In the genomic region with DNA sequence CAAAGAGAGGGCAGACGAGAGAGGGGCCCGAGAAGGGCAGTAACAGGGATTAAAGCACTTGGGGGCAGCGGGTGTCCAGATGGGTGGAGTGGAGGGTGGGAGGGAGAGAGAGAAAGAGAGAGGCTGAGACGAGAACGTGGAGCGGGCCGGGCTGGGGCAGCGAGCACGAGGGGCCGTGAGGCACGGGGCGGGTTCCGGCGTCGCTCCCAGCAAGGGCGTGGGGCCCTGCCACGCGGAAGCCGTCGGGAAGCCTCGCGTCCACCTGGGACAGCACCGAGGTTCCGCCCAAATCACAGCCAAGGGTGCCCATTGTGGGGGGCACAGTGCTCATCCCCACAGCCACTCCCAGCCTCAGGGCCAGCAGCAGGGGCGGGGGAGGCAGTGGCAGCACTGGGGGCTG, we compare ENCODE assay signal across 20 cellular contexts. TPM values are rescaled to one million over a fixed set of nuclear protein-coding genes. Genes with fewer than 3 reads are reported as not detected.
DNase-seq lines count a peak whose midpoint lies in the region; ATAC-seq, FAIRE-seq and TF ChIP-seq lines count a peak whose summit lies in the region.
"Had no signal": no experiment of that assay in that cellular context is flagged by ENCODE, and none has a peak within 500 bp of the region (broad histone marks: within the 10 kb centered on the region; RNA-seq: fewer than 3 reads in every experiment).

No MANE protein-coding gene starts in this region.

- H4K8ac ChIP-seq in neuronal stem cell (ENCODE audit: low read depth, low read length) = no peak overlapping the region

- H3K79me2 ChIP-seq in HepG2 (ENCODE audit: insufficient read depth, low read length) = no peaks in the 10 kb centered on the region

- H3K9me3 Mint-ChIP-seq in activated CD8-positive, alpha-beta T cell treated with anti-CD3 and anti-CD28 coated beads, Interleukin-2, amount 10 ng/mL, durations not matched to agents 7 days and 5 days (ENCODE audit: insufficient read depth) = no peaks in the 10 kb centered on the region
- H3K9me3 Mint-ChIP-seq: CD4-positive, alpha-beta memory T cell had no signal

- H3K36me3 Mint-ChIP-seq in activated CD8-positive, alpha-beta T cell treated with anti-CD3 and anti-CD28 coated beads, Interleukin-2, amount 10 ng/mL, durations not matched to agents 7 days and 5 days (ENCODE audit: low read depth) = no peaks in the 10 kb centered on the region
- H3K36me3 Mint-ChIP-seq: CD4-positive, alpha-beta memory T cell had no signal

- peaks cover 2% of the 10 kb centered on the region for H3K79me1 ChIP-seq in neuronal stem cell (ENCODE audit: low read depth, low read length)

- in situ Hi-C loops in HepG2 (cut with HindIII; ENCODE audit: extremely low pct_ligation_motif_present, low pct_unique_long_range_greater_than_20kb) = no loop called here

- H3K9ac ChIP-seq in HepG2 (ENCODE audit: insufficient read depth, low read depth, low read length) (no peak overlapping the region), neuronal stem cell (ENCODE audit: low read depth, low read length, poor library complexity) (no peak overlapping the region)

- H2BK120ac ChIP-seq in neuronal stem cell (ENCODE audit: low read depth, low read length) = no peak overlapping the region

- H3K4me1 ChIP-seq in HepG2 (ENCODE audit: insufficient read depth, low read length) (no peaks in the 10 kb centered on the region), right lobe of liver (no peaks in the 10 kb centered on the region), neuronal stem cell (ENCODE audit: control insufficient read depth in 2 of 2, insufficient read depth in 1 of 2, low read depth in 1 of 2, low read length in 2 of 2) (peaks cover 2 to 3% of the 10 kb centered on the region in 2 donors)
- H3K4me1 ChIP-seq: HAP-1 had no signal

- H3K4me2 ChIP-seq in HepG2 (ENCODE audit: low read depth, low read length) (no peak overlapping the region), neuronal stem cell (ENCODE audit: insufficient read depth, low read length, poor library complexity, severe bottlenecking) (no peak overlapping the region)

- TF ChIP-seq RAD21 in HepG2 (CRISPR knock-in tag; IDR thresholded peaks at IDR 0.05) = no peak

- no peak overlapping the region for H3K4ac ChIP-seq in neuronal stem cell (ENCODE audit: low read length)

- no peak overlapping the region for H3K23ac ChIP-seq in neuronal stem cell (ENCODE audit: low read depth, low read length, poor library complexity)

- peak overlapping the region; percentile 6 for H2BK12ac ChIP-seq in neuronal stem cell (ENCODE audit: low read length)

- no peak overlapping the region for H3K4me3 ChIP-seq in HepG2 (replicated peaks in 1 of 3; ENCODE audit: insufficient read depth in 1 of 3, low read depth in 2 of 3, low read length in 3 of 3)
- no peak overlapping the region for H3K4me3 ChIP-seq in right lobe of liver
- no peak overlapping the region for H3K4me3 ChIP-seq in WERI-Rb-1 (ENCODE audit: low read depth, low read length)
- no peak overlapping the region for H3K4me3 ChIP-seq in neuronal stem cell (ENCODE audit: low read length in 2 of 2)
- H3K4me3 ChIP-seq: HAP-1 had no signal

- H3K14ac ChIP-seq in neuronal stem cell (ENCODE audit: low read length) = no peak overlapping the region

- intact Hi-C loops in HepG2 (cut with micrococcal nuclease; ENCODE audit: unreplicated experiment) (no loop called here), right lobe of liver (cut with DNase I) (no loop called here)

- H3K9me3 ChIP-seq in HepG2 (ENCODE audit: low read length) (no peaks in the 10 kb centered on the region), right lobe of liver (no peaks in the 10 kb centered on the region), WERI-Rb-1 (ENCODE audit: severe bottlenecking) (no peaks in the 10 kb centered on the region), neuronal stem cell (replicated peaks in 1 of 2; ENCODE audit: control insufficient read depth in 2 of 2, insufficient read depth in 1 of 2, low read depth in 1 of 2, low read length in 2 of 2) (peaks cover 0 to 2% of the 10 kb centered on the region in 2 donors)
- H3K9me3 ChIP-seq: HAP-1 had no signal

- no peak overlapping the region for H2AFZ ChIP-seq in HepG2 (ENCODE audit: low read length)
- H2AFZ ChIP-seq in neuronal stem cell (ENCODE audit: low read length) = no peak overlapping the region

- BruUV-seq in HepG2 (replicated peaks; lab: Mats Ljungman, UMichigan) = no TSS peak

- TF ChIP-seq CTCF in HepG2 (CRISPR knock-in tag; IDR thresholded peaks at IDR 0.05) (no peak), right lobe of liver (IDR thresholded peaks at IDR 0.05) (no peak), WERI-Rb-1 (IDR thresholded peaks at IDR 0.05; ENCODE audit: low read depth, low read length) (no peak)

- no peak for FAIRE-seq in HepG2 (lab: Jason Lieb, UNC)
- FAIRE-seq: GM12891, GM18507, H54 had no signal

- H3K27me3 ChIP-seq in HepG2 (ENCODE audit: control insufficient read depth in 1 of 2, insufficient read depth in 2 of 2, low read length in 2 of 2) (peaks cover 58 to 99% of the 10 kb centered on the region in 2 experiments), right lobe of liver (no peaks in the 10 kb centered on the region), WERI-Rb-1 (ENCODE audit: insufficient read depth, low read depth, severe bottlenecking) (no peaks in the 10 kb centered on the region), neuronal stem cell (ENCODE audit: control insufficient read depth in 3 of 3, insufficient read depth in 3 of 3, low read depth in 1 of 3, low read length in 3 of 3) (no peaks in the 10 kb centered on the region)

- POLR2A ChIA-PET in HepG2 (lab: Yijun Ruan, JAX) = no interaction called here
- POLR2A ChIA-PET in activated CD8-positive, alpha-beta T cell treated with anti-CD3 and anti-CD28 coated beads, Interleukin-2, amount 10 ng/mL, durations not matched to agents 7 days and 5 days (lab: Charles Lee) = no interaction called here

- H3K27me3 Mint-ChIP-seq in activated CD8-positive, alpha-beta T cell treated with anti-CD3 and anti-CD28 coated beads, Interleukin-2, amount 10 ng/mL, durations not matched to agents 7 days and 5 days (ENCODE audit: low read depth) = no peaks in the 10 kb centered on the region

- TF ChIP-seq EP300 in HepG2 (IDR thresholded peaks at IDR 0.05; ENCODE audit: low read depth in 2 of 2, low read length in 2 of 2) (no peak), HepG2 (CRISPR knock-in tag; IDR thresholded peaks at IDR 0.05; ENCODE audit: borderline replicate concordance) (no peak)

- H2AK5ac ChIP-seq in neuronal stem cell (ENCODE audit: low read depth, low read length) = no peak overlapping the region

- peaks cover 6% of the 10 kb centered on the region; the same call in 1 of the 2 replicates for H4K20me1 ChIP-seq in HepG2 (ENCODE audit: insufficient read depth, low read length)

- TF ChIP-seq POLR2A in HepG2 (IDR thresholded peaks at IDR 0.05; ENCODE audit: insufficient read depth in 1 of 2, low read depth in 2 of 2, low read length in 2 of 2) = no peak
- TF ChIP-seq POLR2A in right lobe of liver (IDR thresholded peaks at IDR 0.05) = no peak

- no peak for DNase-seq in HepG2 (ENCODE audit: low spot score)
- no peak for DNase-seq in right lobe of liver
- DNase-seq in WERI-Rb-1 = peak; percentile 79
- no peak for DNase-seq in neuronal stem cell (ENCODE audit: low spot score)
- DNase-seq in activated CD8-positive, alpha-beta T cell treated with anti-CD3 and anti-CD28 coated beads, Interleukin-2, amount 10 ng/mL, durations not matched to agents 7 days and 5 days = no peak
- DNase-seq: C1 segment of cervical spinal cord; Calu3; CD4-positive, alpha-beta memory T cell; COR-L47; DMS53; DMS79 treated with DMSO at 0.1 percent for 48 hours; GF-D8; GOT3; HFFc6 had no signal

- H3K4me3 Mint-ChIP-seq in activated CD8-positive, alpha-beta T cell treated with anti-CD3 and anti-CD28 coated beads, Interleukin-2, amount 10 ng/mL, durations not matched to agents 7 days and 5 days = no peak overlapping the region
- H3K4me3 Mint-ChIP-seq: CD4-positive, alpha-beta memory T cell; HFFc6 had no signal

- H2BK5ac ChIP-seq in neuronal stem cell (ENCODE audit: low read length) = no peak overlapping the region

- H4K91ac ChIP-seq in neuronal stem cell (ENCODE audit: low read depth, low read length, poor library complexity) = no peak overlapping the region

- H3K27ac ChIP-seq in HepG2 (ENCODE audit: extremely low read length, insufficient read depth, low read length) (no peak overlapping the region), right lobe of liver (no peak overlapping the region), WERI-Rb-1 (peak overlapping the region; percentile 68), neuronal stem cell (replicated peaks; ENCODE audit: low read length) (no peak overlapping the region)

- ATAC-seq in HepG2 (no peak), right lobe of liver (no peak), GM18873 (IDR thresholded peaks at IDR 0.05; ENCODE audit: low FRiP score, unreplicated experiment) (no peak)
- no peak for ATAC-seq in activated CD8-positive, alpha-beta T cell treated with anti-CD3 and anti-CD28 coated beads, Interleukin-2, amount 10 ng/mL, durations not matched to agents 7 days and 5 days

- no peak overlapping the region for H3K27ac Mint-ChIP-seq in activated CD8-positive, alpha-beta T cell treated with anti-CD3 and anti-CD28 coated beads, Interleukin-2, amount 10 ng/mL, durations not matched to agents 7 days and 5 days
- H3K27ac Mint-ChIP-seq: CD4-positive, alpha-beta memory T cell; HFFc6 had no signal

- no peaks in the 10 kb centered on the region for H3K4me1 Mint-ChIP-seq in activated CD8-positive, alpha-beta T cell treated with anti-CD3 and anti-CD28 coated beads, Interleukin-2, amount 10 ng/mL, durations not matched to agents 7 days and 5 days (ENCODE audit: low read depth)
- H3K4me1 Mint-ChIP-seq: CD4-positive, alpha-beta memory T cell had no signal

- H3K36me3 ChIP-seq in HepG2 (replicated peaks in 1 of 2; ENCODE audit: control insufficient read depth in 1 of 2, insufficient read depth in 2 of 2, low read length in 2 of 2) = no peaks in the 10 kb centered on the region
- H3K36me3 ChIP-seq in right lobe of liver = no peaks in the 10 kb centered on the region
- H3K36me3 ChIP-seq in WERI-Rb-1 = peaks cover 31% of the 10 kb centered on the region
- H3K36me3 ChIP-seq in neuronal stem cell (replicated peaks in 1 of 2; ENCODE audit: control insufficient read depth in 2 of 2, insufficient read depth in 2 of 2, low read length in 2 of 2) = peaks cover 3 to 45% of the 10 kb centered on the region in 2 donors
- H3K36me3 ChIP-seq: HAP-1 had no signal

- H2BK15ac ChIP-seq in neuronal stem cell (ENCODE audit: low read length) = no peak overlapping the region

- CTCF ChIA-PET in HepG2 (lab: Yijun Ruan, JAX; ENCODE audit: low intra/inter-chr PET ratio, low total read pairs) = no interaction called here
- CTCF ChIA-PET in activated CD8-positive, alpha-beta T cell treated with anti-CD3 and anti-CD28 coated beads, Interleukin-2, amount 10 ng/mL, durations not matched to agents 7 days and 5 days (lab: Charles Lee) = no interaction called here

- whole genome bisulfite sequencing in HepG2 (ENCODE audit: low lambda C conversion rate) = 28% methylated on average over 19 of the region's 25 CpGs
- 68% methylated on average over 6 of the region's 25 CpGs for WGBS in right lobe of liver (ENCODE audit: insufficient coverage, low coverage, low lambda C conversion rate, missing lambda C conversion rate)
- no CpG with 5 or more reads among the region's 25 CpGs for WGBS in neuronal stem cell (ENCODE audit: extremely low coverage in 2 of 2, insufficient read length in 2 of 2, insufficient replicate concordance in 1 of 2), 2 donors

- no peak overlapping the region for H3K18ac ChIP-seq in neuronal stem cell (ENCODE audit: low read length)

RNA-seq across cellular contexts. Expression of gene KCNQ2, which starts 49.8 kb away (rescaled TPM):
- total RNA-seq in HepG2 (2016; rRNA removed; fragmentation: Illumina TruSeq; extraction: Trizol) (not detected in 2 replicates), right lobe of liver (not detected)
- not detected in 2 replicates for total RNA-seq in HepG2 (2016; cell fraction: cytosol; rRNA removed; fragmentation: Illumina TruSeq; extraction: Trizol; ENCODE audit: low read depth)
- not detected in 2 replicates for total RNA-seq in HepG2 (2016; cell fraction: insoluble cytoplasmic fraction; rRNA removed; fragmentation: Illumina TruSeq; extraction: Trizol)
- not detected in 2 replicates for total RNA-seq in HepG2 (2016; cell fraction: membrane; rRNA removed; fragmentation: Illumina TruSeq; extraction: Trizol)
- total RNA-seq in HepG2 (2016; cell fraction: nucleus; rRNA removed; fragmentation: Illumina TruSeq; extraction: Trizol) = not detected in 2 replicates
- not detected in 2 replicates for polyA plus RNA-seq in HepG2 (2011; rRNA removed)
- not detected in 2 replicates for polyA plus RNA-seq in HepG2 (2011; cell fraction: cytosol; rRNA removed)
- polyA plus RNA-seq in HepG2 (2011; cell fraction: nucleus; rRNA removed) = 0.03 and 0.10 TPM in 2 replicates
- polyA plus RNA-seq in HepG2 (2012) = not detected in 2 replicates
- not detected in 2 replicates for polyA plus RNA-seq in HepG2 (2016; cell fraction: cytosol; fragmentation: Illumina TruSeq; extraction: Trizol; ENCODE audit: low read depth)
- polyA plus RNA-seq in HepG2 (2016; cell fraction: insoluble cytoplasmic fraction; fragmentation: Illumina TruSeq; extraction: Trizol; ENCODE audit: low read depth) = not detected in 2 replicates
- not detected in 2 replicates for polyA plus RNA-seq in HepG2 (2016; cell fraction: membrane; fragmentation: Illumina TruSeq; extraction: Trizol; ENCODE audit: low read depth)
- polyA plus RNA-seq in HepG2 (2016; cell fraction: nucleus; fragmentation: Illumina TruSeq; extraction: Trizol; ENCODE audit: insufficient read depth, low read depth) = not detected in 2 replicates
- 0.02 and 1.2 TPM in 2 replicates for polyA minus RNA-seq in HepG2 (2011; rRNA and poly(A)+ RNA removed; ENCODE audit: low replicate concordance)
- not detected in 2 replicates for polyA minus RNA-seq in HepG2 (2011; cell fraction: cytosol; rRNA and poly(A)+ RNA removed)
- polyA minus RNA-seq in HepG2 (2011; cell fraction: nucleus; rRNA and poly(A)+ RNA removed) = not detected in 2 replicates
- polyA plus RNA-seq in neuronal stem cell (2013, experiment 1 of 2) = 79.3 TPM
- 73.4 TPM for polyA plus RNA-seq in neuronal stem cell (2013, experiment 2 of 2)
- total RNA-seq in activated CD8-positive, alpha-beta T cell treated with anti-CD3 and anti-CD28 coated beads, Interleukin-2, amount 10 ng/mL, durations not matched to agents 7 days and 5 days = not detected
- total RNA-seq: CD4-positive, alpha-beta memory T cell; HFFc6 had no signal
- polyA plus RNA-seq: BJ; CD4-positive, alpha-beta memory T cell had no signal
